Comparison of ENCODE assay signal across 29 cellular contexts in genomic region chr10:14860782-14861181, GRCh38. TPM values are rescaled to one million over a fixed set of nuclear protein-coding genes. Genes with fewer than 3 reads are reported as not detected.
DNase-seq lines count a peak whose midpoint lies in the region; ATAC-seq, FAIRE-seq and TF ChIP-seq lines count a peak whose summit lies in the region.
"Had no signal": no experiment of that assay in that cellular context is flagged by ENCODE, and none has a peak within 500 bp of the region (broad histone marks: within the 10 kb centered on the region; RNA-seq: fewer than 3 reads in every experiment).

No MANE protein-coding gene starts in this region.

- H3K27me3 ChIP-seq in Peyer's patch (no peaks in the 10 kb centered on the region), pancreas (no peaks in the 10 kb centered on the region), adrenal gland (no peaks in the 10 kb centered on the region)
- H3K27me3 ChIP-seq: ascending aorta, left lung, vagina had no signal

- TF ChIP-seq POLR2A in Peyer's patch (IDR thresholded peaks at IDR 0.05) (no peak), adrenal gland (IDR thresholded peaks at IDR 0.05) (no peak)

- H3K4me1 ChIP-seq in Peyer's patch (peaks cover 0 to 16% (median 0%) of the 10 kb centered on the region in 4 donors), pancreas (peaks cover 0 to 25% (median 8%) of the 10 kb centered on the region in 3 donors), adrenal gland (replicated peaks in 1 of 2) (no peaks in the 10 kb centered on the region)
- H3K4me1 ChIP-seq: ascending aorta, vagina had no signal

- H3K27ac ChIP-seq in Peyer's patch (peak overlapping the region in 3 of 4 donors; percentile 50 to 77 (median 76)), pancreas (peak overlapping the region in 2 of 4 donors; percentile 45 to 56), adrenal gland (no peak overlapping the region)
- H3K27ac ChIP-seq: ascending aorta, left lung, vagina had no signal

- H3K36me3 ChIP-seq in Peyer's patch, result peaks cover 0 to 22% (median 0%) of the 10 kb centered on the region in 3 donors
- H3K36me3 ChIP-seq in pancreas, result no peaks in the 10 kb centered on the region
- peaks cover 0 to 14% of the 10 kb centered on the region in 2 donors for H3K36me3 ChIP-seq in adrenal gland (replicated peaks in 1 of 2)
- H3K36me3 ChIP-seq: vagina had no signal

- intact Hi-C loops in pancreas (cut with DNase I), result no loop called here
- intact Hi-C loops in adrenal gland (cut with DNase I), result no loop called here

- H3K4me3 Mint-ChIP-seq in activated T-cell treated with anti-CD3 and anti-CD28 coated beads, Interleukin-2, amount 50 U/mL, for 24 hours, result no peak overlapping the region
- no peak overlapping the region for H3K4me3 Mint-ChIP-seq in activated T-cell treated with anti-CD3 and anti-CD28 coated beads, Interleukin-2, amount 50 U/mL, for 72 hours
- H3K4me3 Mint-ChIP-seq in effector memory CD8-positive, alpha-beta T cell, result no peak overlapping the region
- H3K4me3 Mint-ChIP-seq: activated CD4-positive, alpha-beta T cell treated with anti-CD3 and anti-CD28 coated beads, Interleukin-2, amount 10 ng/mL, durations not matched to agents 24 days and 14 days; activated naive CD8-positive, alpha-beta T cell; activated T-cell treated with anti-CD3 and anti-CD28 coated beads, Interleukin-2, amount 50 U/mL, for 4 hours; HFFc6; natural killer cell; stimulated activated naive CD8-positive, alpha-beta T cell treated with anti-CD3 and anti-CD28 coated beads, Interleukin-15, amount 100 ng/mL, for 72 hours; WTC11 had no signal

- FAIRE-seq in pancreas (lab: Jason Lieb, UNC), result no peak

- H3K4me3 ChIP-seq in Peyer's patch, result no peak overlapping the region
- no peak overlapping the region for H3K4me3 ChIP-seq in pancreas
- no peak overlapping the region for H3K4me3 ChIP-seq in adrenal gland
- H3K4me3 ChIP-seq: ascending aorta, left lung, vagina had no signal

- ATAC-seq in activated T-cell treated with anti-CD3 and anti-CD28 coated beads, Interleukin-2, amount 50 U/mL, for 72 hours (replicated peaks in 1 of 2), result no peak
- no peak for ATAC-seq in effector memory CD8-positive, alpha-beta T cell (replicated peaks)
- peak; percentile 35 to 70 (median 58) for ATAC-seq in pancreas
- no peak for ATAC-seq in GM19023 (IDR thresholded peaks at IDR 0.05; ENCODE audit: unreplicated experiment)
- ATAC-seq: activated T-cell treated with anti-CD3 and anti-CD28 coated beads, Interleukin-2, amount 50 U/mL, for 4 hours; left lung; natural killer cell; stimulated activated naive CD8-positive, alpha-beta T cell treated with anti-CD3 and anti-CD28 coated beads, Interleukin-15, amount 100 ng/mL, for 72 hours; WTC11 had no signal

- H3K27me3 Mint-ChIP-seq in activated T-cell treated with anti-CD3 and anti-CD28 coated beads, Interleukin-2, amount 50 U/mL, for 24 hours, result no peaks in the 10 kb centered on the region
- no peaks in the 10 kb centered on the region for H3K27me3 Mint-ChIP-seq in activated T-cell treated with anti-CD3 and anti-CD28 coated beads, Interleukin-2, amount 50 U/mL, for 72 hours (ENCODE audit: low read depth)
- H3K27me3 Mint-ChIP-seq in effector memory CD8-positive, alpha-beta T cell, result no peaks in the 10 kb centered on the region
- H3K27me3 Mint-ChIP-seq: activated CD4-positive, alpha-beta T cell treated with anti-CD3 and anti-CD28 coated beads, Interleukin-2, amount 10 ng/mL, durations not matched to agents 24 days and 14 days; activated naive CD8-positive, alpha-beta T cell; CD4-positive, alpha-beta memory T cell; stimulated activated naive CD8-positive, alpha-beta T cell treated with anti-CD3 and anti-CD28 coated beads, Interleukin-15, amount 100 ng/mL, for 72 hours had no signal

- 65 to 76% methylated on average over 1 of the region's 1 CpG for WGBS in pancreas, 2 donors
- WGBS in adrenal gland, 4 donors, result 78 to 96% (median 92%) methylated on average over 1 of the region's 1 CpG

- no peak for DNase-seq in activated T-cell treated with anti-CD3 and anti-CD28 coated beads, Interleukin-2, amount 50 U/mL, for 24 hours
- DNase-seq in activated T-cell treated with anti-CD3 and anti-CD28 coated beads, Interleukin-2, amount 50 U/mL, for 72 hours, result no peak
- peak in 2 of 3 donors; percentile 74 to 76 for DNase-seq in Peyer's patch
- no peak for DNase-seq in effector memory CD8-positive, alpha-beta T cell
- DNase-seq in pancreas, result peak in 1 of 6 donors; percentile 46
- DNase-seq in adrenal gland, result no peak
- no peak for DNase-seq in inferior parietal cortex (ENCODE audit: extremely low spot score)
- DNase-seq: activated CD4-positive, alpha-beta T cell treated with anti-CD3 and anti-CD28 coated beads, Interleukin-2, amount 10 ng/mL, durations not matched to agents 24 days and 14 days; activated T-cell treated with anti-CD3 and anti-CD28 coated beads, Interleukin-2, amount 50 U/mL, for 4 hours; CD4-positive, alpha-beta memory T cell; cortex of kidney; DMS 273 treated with DMSO at 0.1 percent for 48 hours; erythroblast; GOT3; HFFc6; left lung; natural killer cell; NCI-H1048; NCI-H1694; NCI-H446 treated with DMSO at 0.1 percent for 48 hours; NCI-H82; occipital lobe; stimulated activated naive CD8-positive, alpha-beta T cell treated with anti-CD3 and anti-CD28 coated beads, Interleukin-15, amount 100 ng/mL, for 72 hours; SW 1271 had no signal

- H3K9me3 ChIP-seq in Peyer's patch (no peaks in the 10 kb centered on the region), pancreas (no peaks in the 10 kb centered on the region), adrenal gland (replicated peaks in 1 of 3) (no peaks in the 10 kb centered on the region)
- H3K9me3 ChIP-seq: ascending aorta, left lung, vagina had no signal

- no peak for TF ChIP-seq CTCF in Peyer's patch (IDR thresholded peaks at IDR 0.05)
- TF ChIP-seq CTCF in pancreas (IDR thresholded peaks at IDR 0.05), result no peak
- no peak for TF ChIP-seq CTCF in adrenal gland (IDR thresholded peaks at IDR 0.05)

- peak overlapping the region; percentile 42 for H3K27ac Mint-ChIP-seq in activated T-cell treated with anti-CD3 and anti-CD28 coated beads, Interleukin-2, amount 50 U/mL, for 24 hours
- no peak overlapping the region for H3K27ac Mint-ChIP-seq in activated T-cell treated with anti-CD3 and anti-CD28 coated beads, Interleukin-2, amount 50 U/mL, for 72 hours
- peak overlapping the region; percentile 80 to 86 for H3K27ac Mint-ChIP-seq in effector memory CD8-positive, alpha-beta T cell
- H3K27ac Mint-ChIP-seq: HFFc6 had no signal

- peaks cover 81% of the 10 kb centered on the region for H3K36me3 Mint-ChIP-seq in activated T-cell treated with anti-CD3 and anti-CD28 coated beads, Interleukin-2, amount 50 U/mL, for 24 hours (ENCODE audit: low read depth)
- peaks cover 11 to 22% of the 10 kb centered on the region in 2 donors for H3K36me3 Mint-ChIP-seq in activated T-cell treated with anti-CD3 and anti-CD28 coated beads, Interleukin-2, amount 50 U/mL, for 72 hours (ENCODE audit: insufficient read depth in 2 of 2)
- H3K36me3 Mint-ChIP-seq in effector memory CD8-positive, alpha-beta T cell (ENCODE audit: insufficient read depth), result peaks cover 19% of the 10 kb centered on the region

- H3K4me1 Mint-ChIP-seq in activated T-cell treated with anti-CD3 and anti-CD28 coated beads, Interleukin-2, amount 50 U/mL, for 24 hours (ENCODE audit: low read depth), result no peaks in the 10 kb centered on the region
- H3K4me1 Mint-ChIP-seq in activated T-cell treated with anti-CD3 and anti-CD28 coated beads, Interleukin-2, amount 50 U/mL, for 72 hours (ENCODE audit: low read depth), result no peaks in the 10 kb centered on the region
- H3K4me1 Mint-ChIP-seq in effector memory CD8-positive, alpha-beta T cell (ENCODE audit: low read depth in 2 of 2), result peaks cover 4 to 11% of the 10 kb centered on the region in 2 donors
- H3K4me1 Mint-ChIP-seq: stimulated activated naive CD8-positive, alpha-beta T cell treated with anti-CD3 and anti-CD28 coated beads, Interleukin-15, amount 100 ng/mL, for 72 hours; WTC11 had no signal

- H3K9me3 Mint-ChIP-seq in activated T-cell treated with anti-CD3 and anti-CD28 coated beads, Interleukin-2, amount 50 U/mL, for 24 hours, result no peaks in the 10 kb centered on the region
- no peaks in the 10 kb centered on the region for H3K9me3 Mint-ChIP-seq in activated T-cell treated with anti-CD3 and anti-CD28 coated beads, Interleukin-2, amount 50 U/mL, for 72 hours
- H3K9me3 Mint-ChIP-seq in effector memory CD8-positive, alpha-beta T cell, result no peaks in the 10 kb centered on the region
- H3K9me3 Mint-ChIP-seq: activated CD4-positive, alpha-beta T cell treated with anti-CD3 and anti-CD28 coated beads, Interleukin-2, amount 10 ng/mL, durations not matched to agents 24 days and 14 days; activated T-cell treated with anti-CD3 and anti-CD28 coated beads, Interleukin-2, amount 50 U/mL, for 4 hours; HFFc6; natural killer cell; stimulated activated naive CD8-positive, alpha-beta T cell treated with anti-CD3 and anti-CD28 coated beads, Interleukin-15, amount 100 ng/mL, for 72 hours; WTC11 had no signal

RNA-seq across cellular contexts. Expression of gene SUV39H2, which starts 17.9 kb away (rescaled TPM):
- total RNA-seq in activated T-cell treated with anti-CD3 and anti-CD28 coated beads, Interleukin-2, amount 50 U/mL, for 72 hours, result 10 to 100 TPM; 16.9 to 18.5 TPM
- total RNA-seq in Peyer's patch, result 10 to 100 TPM in 2 of 4 donors, 1 to 10 TPM in 2; 2.5 to 22.3 (median 9.0) TPM
- 1 to 10 TPM; 2.2 to 5.9 (median 4.0) TPM for total RNA-seq in pancreas
- 1 to 10 TPM; 1.1 to 2.1 TPM for polyA plus RNA-seq in pancreas
- total RNA-seq in adrenal gland, result 1 to 10 TPM; 3.5 to 8.1 (median 6.4) TPM
- polyA plus RNA-seq in adrenal gland, result 1 to 10 TPM; 1.7 to 9.9 (median 1.8) TPM
- total RNA-seq: ascending aorta had no signal

RNA-seq across cellular contexts. Expression of gene HSPA14, which starts 22.7 kb away (rescaled TPM):
- 10 to 100 TPM; 22.3 to 32.0 TPM for total RNA-seq in activated T-cell treated with anti-CD3 and anti-CD28 coated beads, Interleukin-2, amount 50 U/mL, for 72 hours
- total RNA-seq in Peyer's patch, result 10 to 100 TPM; 11.4 to 20.6 (median 12.0) TPM
- total RNA-seq in pancreas, result 1 to 10 TPM; 3.1 to 5.6 (median 5.2) TPM
- polyA plus RNA-seq in pancreas, result 10 to 100 TPM in 1 of 2 donors, 1 to 10 TPM in 1; 5.2 to 10.4 TPM
- 10 to 100 TPM in 4 of 8 donors, 1 to 10 TPM in 4; 5.4 to 16.5 (median 10.2) TPM for total RNA-seq in adrenal gland
- polyA plus RNA-seq in adrenal gland, result 10 to 100 TPM; 12.6 to 17.2 (median 13.4) TPM

RNA-seq across cellular contexts. Expression of gene MSANTD7, which starts 22.7 kb away (rescaled TPM):
- total RNA-seq in activated T-cell treated with anti-CD3 and anti-CD28 coated beads, Interleukin-2, amount 50 U/mL, for 72 hours, result 10 to 100 TPM; 19.8 to 26.3 TPM
- total RNA-seq in Peyer's patch (10 to 100 TPM in 3 of 4 donors, 1 to 10 TPM in 1; 9.1 to 12.8 (median 10.3) TPM), pancreas (1 to 10 TPM; 3.3 to 6.4 (median 5.2) TPM), adrenal gland (1 to 10 TPM; 4.8 to 9.1 (median 7.5) TPM)
- polyA plus RNA-seq in pancreas (1 to 10 TPM; 2.1 to 3.5 TPM), adrenal gland (1 to 10 TPM; 2.6 to 7.8 (median 2.7) TPM)

RNA-seq across cellular contexts. Expression of gene CDNF, which starts 22.9 kb away (rescaled TPM):
- total RNA-seq in activated T-cell treated with anti-CD3 and anti-CD28 coated beads, Interleukin-2, amount 50 U/mL, for 72 hours, result 1 to 10 TPM; 2.9 to 3.2 TPM
- 1 to 10 TPM in 3 of 4 donors, not detected in 1; 3.1 to 6.7 (median 4.0) TPM for total RNA-seq in Peyer's patch
- 1 to 10 TPM; 1.3 to 6.5 (median 4.0) TPM for total RNA-seq in pancreas
- polyA plus RNA-seq in pancreas, result 1 to 10 TPM; 4.2 to 5.7 TPM
- total RNA-seq in adrenal gland, result 1 to 10 TPM in 7 of 8 donors, under 1 TPM in 1; 0.97 to 6.6 (median 3.2) TPM
- polyA plus RNA-seq in adrenal gland, result 1 to 10 TPM; 2.3 to 5.2 (median 3.6) TPM
- total RNA-seq: ascending aorta had no signal

Comparison
In these comparisons a context has a peak if more than half of its experiments do, and no peak if none do; other contexts are left out.
1. DNase-seq: peak in Peyer's patch (2 of 3); none in activated T-cell treated with anti-CD3 and anti-CD28 coated beads, Interleukin-2, amount 50 U/mL, for 24 hours (single experiment), activated T-cell treated with anti-CD3 and anti-CD28 coated beads, Interleukin-2, amount 50 U/mL, for 72 hours (0 of 2), effector memory CD8-positive, alpha-beta T cell (0 of 3), adrenal gland (0 of 7) and inferior parietal cortex (single experiment).
2. ATAC-seq: peak in pancreas (4 of 4); none in activated T-cell treated with anti-CD3 and anti-CD28 coated beads, Interleukin-2, amount 50 U/mL, for 72 hours (0 of 2), effector memory CD8-positive, alpha-beta T cell (single experiment) and GM19023 (single experiment).
3. H3K27ac ChIP-seq: peak in Peyer's patch (3 of 4); none in adrenal gland (0 of 5).